20 cellular contexts compared by ENCODE assay signal in genomic region chr11:36374726-36375125, GRCh38.
A peak's percentile ranks its signal among the peaks of the same experiment; 100 is the strongest.
DNase-seq lines count a peak whose midpoint lies in the region; ATAC-seq and TF ChIP-seq lines count a peak whose summit lies in the region.
"Had no signal": no experiment of that assay in that cellular context is flagged by ENCODE, and none has a peak within 500 bp of the region (broad histone marks: within the 10 kb centered on the region; RNA-seq: fewer than 3 reads in every experiment).

No MANE protein-coding gene starts in this region.

- DNase-seq in NCI-H82 (lab: John Stamatoyannopoulos, UW) (peak; percentile 81), ecto neural progenitor cell (ENCODE audit: low spot score) (peak; percentile 51), neural crest cell (ENCODE audit: low read depth, low spot score) (no peak), EL (no peak), 8988T (no peak)
- no peak for DNase-seq in stimulated activated naive CD8-positive, alpha-beta T cell treated with anti-CD3 and anti-CD28 coated beads, Interleukin-15, amount 100 ng/mL, for 72 hours
- DNase-seq: GM23248, HCEC 1CT, IMR-90, MM.1S, NCI-H1092, NCI-H1436 treated with DMSO at 0.1 percent for 48 hours, NCI-H2029, NCI-H446, OCI-M1, Right ventricle myocardium superior had no signal

- no peak overlapping the region for H3K27ac ChIP-seq in BLaER1
- H3K27ac ChIP-seq: GM23248, HL-60 had no signal

- H3K4me1 Mint-ChIP-seq in neural crest cell, result peaks cover 40% of the 10 kb centered on the region
- peaks cover 34% of the 10 kb centered on the region for H3K4me1 Mint-ChIP-seq in stimulated activated naive CD8-positive, alpha-beta T cell treated with anti-CD3 and anti-CD28 coated beads, Interleukin-15, amount 100 ng/mL, for 72 hours

- peaks cover 49% of the 10 kb centered on the region for H3K4me1 ChIP-seq in BLaER1

- peaks cover 2% of the 10 kb centered on the region for H3K36me3 Mint-ChIP-seq in neural crest cell (ENCODE audit: low read depth)

- no peak overlapping the region for H3K27ac Mint-ChIP-seq in neural crest cell (ENCODE audit: unreplicated experiment)
- H3K27ac Mint-ChIP-seq in stimulated activated naive CD8-positive, alpha-beta T cell treated with anti-CD3 and anti-CD28 coated beads, Interleukin-15, amount 100 ng/mL, for 72 hours, result no peak overlapping the region

- H3K9ac ChIP-seq in BLaER1, result no peak overlapping the region
- H3K9ac ChIP-seq: GM23248 had no signal

- H3K4me3 Mint-ChIP-seq in neural crest cell, result peak overlapping the region; percentile 93
- H3K4me3 Mint-ChIP-seq in stimulated activated naive CD8-positive, alpha-beta T cell treated with anti-CD3 and anti-CD28 coated beads, Interleukin-15, amount 100 ng/mL, for 72 hours, result no peak overlapping the region

- peak overlapping the region; percentile 94; the same call in 1 of the 2 replicates for H3K4me2 ChIP-seq in BLaER1

- TF ChIP-seq CTCF in neural crest cell (conservative IDR thresholded peaks at IDR 0.05), result no peak

- ATAC-seq in stimulated activated naive CD8-positive, alpha-beta T cell treated with anti-CD3 and anti-CD28 coated beads, Interleukin-15, amount 100 ng/mL, for 72 hours, result no peak
- ATAC-seq in HG03520 (IDR thresholded peaks at IDR 0.05; ENCODE audit: unreplicated experiment), result no peak
- ATAC-seq: SK-N-SH treated with all-trans-retinoic acid at 6 μM for 48 hours had no signal

- H3K9me3 Mint-ChIP-seq in neural crest cell, result no peaks in the 10 kb centered on the region
- no peaks in the 10 kb centered on the region for H3K9me3 Mint-ChIP-seq in stimulated activated naive CD8-positive, alpha-beta T cell treated with anti-CD3 and anti-CD28 coated beads, Interleukin-15, amount 100 ng/mL, for 72 hours

- no peaks in the 10 kb centered on the region for H3K9me3 ChIP-seq in BLaER1

- no peak overlapping the region for H3K4me3 ChIP-seq in BLaER1
- H3K4me3 ChIP-seq: GM23248 had no signal

- H3K27me3 ChIP-seq in BLaER1, result peaks cover 37% of the 10 kb centered on the region

- peaks cover 65% of the 10 kb centered on the region for H3K27me3 Mint-ChIP-seq in neural crest cell (ENCODE audit: low read depth)
- peaks cover 99% of the 10 kb centered on the region for H3K27me3 Mint-ChIP-seq in stimulated activated naive CD8-positive, alpha-beta T cell treated with anti-CD3 and anti-CD28 coated beads, Interleukin-15, amount 100 ng/mL, for 72 hours

- no peaks in the 10 kb centered on the region for H4K20me1 ChIP-seq in BLaER1

- 0 out of 2 replicates have a peak, but pooled peaks cover 1% of the 10 kb centered on the region for H3K36me3 ChIP-seq in BLaER1

Comparison
In these comparisons a context has a peak if more than half of its experiments do, and no peak if none do; other contexts are left out.
1. DNase-seq: peak in NCI-H82 (single experiment) and ecto neural progenitor cell (single experiment); none in neural crest cell (single experiment), stimulated activated naive CD8-positive, alpha-beta T cell treated with anti-CD3 and anti-CD28 coated beads, Interleukin-15, amount 100 ng/mL, for 72 hours (0 of 2), EL (single experiment) and 8988T (single experiment).